8 cellular contexts compared by ENCODE assay signal in genomic region chr1:228445867-228446584, GRCh38. TPM values are rescaled to one million over a fixed set of nuclear protein-coding genes. Genes with fewer than 3 reads are reported as not detected.
A peak's percentile ranks its signal among the peaks of the same experiment; 100 is the strongest.
DNase-seq lines count a peak whose midpoint lies in the region; ATAC-seq lines count a peak whose summit lies in the region.

No MANE protein-coding gene starts in this region.

- H3K9me3 ChIP-seq in MG63: no peaks in the 10 kb centered on the region; the same call in 1 of the 2 replicates

- ATAC-seq in GM18868 (IDR thresholded peaks at IDR 0.05; ENCODE audit: unreplicated experiment) (peak; percentile 79), left colon (peak; percentile 46), GM21515 (IDR thresholded peaks at IDR 0.05; ENCODE audit: unreplicated experiment) (no peak)

- intact Hi-C loops in left colon (cut with DNase I, micrococcal nuclease): no loop called here

- no peaks in the 10 kb centered on the region for H3K36me3 ChIP-seq in ACC112 (ENCODE audit: insufficient read depth, low read length)
- no peaks in the 10 kb centered on the region for H3K36me3 ChIP-seq in MG63

- no peaks in the 10 kb centered on the region for H3K79me2 ChIP-seq in ACC112 (ENCODE audit: control insufficient read depth, insufficient read depth, low read length, unreplicated experiment)

- peak overlapping the region; percentile 67 for H3K4me3 ChIP-seq in ACC112 (ENCODE audit: low read depth, low read length)
- no peak overlapping the region for H3K4me3 ChIP-seq in MG63

- no peak overlapping the region for H3K27ac ChIP-seq in ACC112 (ENCODE audit: low read depth, low read length)

- peaks cover 69% of the 10 kb centered on the region for H3K27me3 ChIP-seq in ACC112 (ENCODE audit: insufficient read depth, low read length)
- peaks cover 2% of the 10 kb centered on the region; the same call in 1 of the 2 replicates for H3K27me3 ChIP-seq in MG63

- DNase-seq in NCI-H69 (lab: John Stamatoyannopoulos, UW) (peak; percentile 48), cerebellar cortex (ENCODE audit: low spot score) (peak; percentile 81), left colon (peak in 1 of 2 donors; percentile 20), MG63 (no peak)
- peak; percentile 34 for DNase-seq in stimulated activated CD4-positive, alpha-beta T cell treated with anti-CD3 and anti-CD28 coated beads, Interleukin-4, amount 100 ng/mL, for 1 hour

- H3K4me1 ChIP-seq in ACC112 (ENCODE audit: control insufficient read depth, insufficient read depth, low read length, unreplicated experiment): peaks cover 5% of the 10 kb centered on the region

- H2AFZ ChIP-seq in ACC112 (ENCODE audit: low read length, unreplicated experiment): peak overlapping the region; percentile 77

RNA-seq across cellular contexts. Expression of gene TRIM17, which starts 29.4 kb away (rescaled TPM):
- under 1 TPM in 1 of 2 donors, not detected in 1; 0.31 TPM for total RNA-seq in left colon
- total RNA-seq in MG63 (2014; rRNA removed; shearing (Covaris generic); ENCODE audit: low replicate concordance): not detected in 2 replicates

RNA-seq across cellular contexts. Expression of gene TRIM11, which starts 39.4 kb away (rescaled TPM):
- 10 to 100 TPM; 34.8 to 36.5 TPM for total RNA-seq in left colon
- total RNA-seq in MG63 (2014; rRNA removed; shearing (Covaris generic); ENCODE audit: low replicate concordance): 36.5 and 44.3 TPM in 2 replicates

RNA-seq across cellular contexts. Expression of gene RNF187, which starts 41.2 kb away (rescaled TPM):
- 10 to 100 TPM; 79.0 to 84.5 TPM for total RNA-seq in left colon
- total RNA-seq in MG63 (2014; rRNA removed; shearing (Covaris generic); ENCODE audit: low replicate concordance): 68.1 and 133 TPM in 2 replicates
